ENCODE assay signal across 1 cellular context in the genomic region with DNA sequence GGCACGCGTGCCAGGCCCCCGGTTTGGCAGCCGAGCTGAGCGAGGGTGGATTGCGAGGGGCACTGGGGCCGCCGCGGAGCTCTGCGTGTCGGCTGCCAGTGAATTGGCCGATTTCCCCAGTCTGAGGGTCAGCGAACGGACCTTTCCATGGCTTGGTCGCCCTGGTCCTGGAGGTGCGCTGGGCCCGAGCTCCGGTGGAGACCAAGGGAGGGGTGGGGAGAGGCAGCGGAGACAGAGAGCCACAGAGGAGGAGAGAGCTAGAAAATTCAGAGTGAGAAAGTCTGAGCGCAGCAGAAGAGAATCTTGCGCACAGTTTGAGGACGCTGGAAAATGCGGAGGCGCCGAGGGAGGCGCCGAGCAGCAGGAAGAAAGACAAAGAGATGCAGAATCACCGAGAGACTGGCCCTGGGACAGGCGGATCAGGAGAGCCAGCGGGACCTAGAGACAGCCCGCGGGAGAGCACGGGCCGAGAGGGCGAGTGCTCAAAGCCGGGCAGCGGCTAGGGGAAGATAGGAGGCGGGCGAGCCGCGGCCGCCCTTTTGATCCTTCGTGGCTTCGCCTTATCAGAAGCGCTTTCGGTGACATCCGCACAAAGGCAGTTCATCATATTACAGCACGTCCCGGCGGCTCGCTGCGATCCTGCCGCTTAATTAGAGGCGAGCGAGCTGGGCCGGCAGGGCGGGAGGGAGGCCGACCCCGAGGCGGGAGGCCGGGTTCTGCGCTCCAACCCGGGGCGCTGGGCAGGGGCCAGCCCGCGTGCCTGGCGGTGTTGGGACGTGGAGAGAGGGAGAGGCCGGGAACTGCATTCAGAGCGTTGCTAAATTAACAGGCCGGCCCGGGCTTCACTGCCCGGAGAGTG.
TF ChIP-seq lines count a peak whose summit lies in the region.

No MANE protein-coding gene starts in this region.

TF ChIP-seq in HepG2, 621 proteins besides CTCF, POLR2A, EP300 and RAD21 (continued from another document):
- TF ChIP-seq MAX (IDR thresholded peaks at IDR 0.05): peak; percentile 33; the same call in 1 of the 2 replicates
- TF ChIP-seq LBX2 (CRISPR knock-in tag; IDR thresholded peaks at IDR 0.05; ENCODE audit: borderline replicate concordance): no peak
- TF ChIP-seq KDM5B (CRISPR knock-in tag; IDR thresholded peaks at IDR 0.05; ENCODE audit: borderline replicate concordance): no peak
- no peak for TF ChIP-seq ZNF644 (CRISPR knock-in tag; IDR thresholded peaks at IDR 0.05; ENCODE audit: low read depth)
- TF ChIP-seq, protein P1, sequence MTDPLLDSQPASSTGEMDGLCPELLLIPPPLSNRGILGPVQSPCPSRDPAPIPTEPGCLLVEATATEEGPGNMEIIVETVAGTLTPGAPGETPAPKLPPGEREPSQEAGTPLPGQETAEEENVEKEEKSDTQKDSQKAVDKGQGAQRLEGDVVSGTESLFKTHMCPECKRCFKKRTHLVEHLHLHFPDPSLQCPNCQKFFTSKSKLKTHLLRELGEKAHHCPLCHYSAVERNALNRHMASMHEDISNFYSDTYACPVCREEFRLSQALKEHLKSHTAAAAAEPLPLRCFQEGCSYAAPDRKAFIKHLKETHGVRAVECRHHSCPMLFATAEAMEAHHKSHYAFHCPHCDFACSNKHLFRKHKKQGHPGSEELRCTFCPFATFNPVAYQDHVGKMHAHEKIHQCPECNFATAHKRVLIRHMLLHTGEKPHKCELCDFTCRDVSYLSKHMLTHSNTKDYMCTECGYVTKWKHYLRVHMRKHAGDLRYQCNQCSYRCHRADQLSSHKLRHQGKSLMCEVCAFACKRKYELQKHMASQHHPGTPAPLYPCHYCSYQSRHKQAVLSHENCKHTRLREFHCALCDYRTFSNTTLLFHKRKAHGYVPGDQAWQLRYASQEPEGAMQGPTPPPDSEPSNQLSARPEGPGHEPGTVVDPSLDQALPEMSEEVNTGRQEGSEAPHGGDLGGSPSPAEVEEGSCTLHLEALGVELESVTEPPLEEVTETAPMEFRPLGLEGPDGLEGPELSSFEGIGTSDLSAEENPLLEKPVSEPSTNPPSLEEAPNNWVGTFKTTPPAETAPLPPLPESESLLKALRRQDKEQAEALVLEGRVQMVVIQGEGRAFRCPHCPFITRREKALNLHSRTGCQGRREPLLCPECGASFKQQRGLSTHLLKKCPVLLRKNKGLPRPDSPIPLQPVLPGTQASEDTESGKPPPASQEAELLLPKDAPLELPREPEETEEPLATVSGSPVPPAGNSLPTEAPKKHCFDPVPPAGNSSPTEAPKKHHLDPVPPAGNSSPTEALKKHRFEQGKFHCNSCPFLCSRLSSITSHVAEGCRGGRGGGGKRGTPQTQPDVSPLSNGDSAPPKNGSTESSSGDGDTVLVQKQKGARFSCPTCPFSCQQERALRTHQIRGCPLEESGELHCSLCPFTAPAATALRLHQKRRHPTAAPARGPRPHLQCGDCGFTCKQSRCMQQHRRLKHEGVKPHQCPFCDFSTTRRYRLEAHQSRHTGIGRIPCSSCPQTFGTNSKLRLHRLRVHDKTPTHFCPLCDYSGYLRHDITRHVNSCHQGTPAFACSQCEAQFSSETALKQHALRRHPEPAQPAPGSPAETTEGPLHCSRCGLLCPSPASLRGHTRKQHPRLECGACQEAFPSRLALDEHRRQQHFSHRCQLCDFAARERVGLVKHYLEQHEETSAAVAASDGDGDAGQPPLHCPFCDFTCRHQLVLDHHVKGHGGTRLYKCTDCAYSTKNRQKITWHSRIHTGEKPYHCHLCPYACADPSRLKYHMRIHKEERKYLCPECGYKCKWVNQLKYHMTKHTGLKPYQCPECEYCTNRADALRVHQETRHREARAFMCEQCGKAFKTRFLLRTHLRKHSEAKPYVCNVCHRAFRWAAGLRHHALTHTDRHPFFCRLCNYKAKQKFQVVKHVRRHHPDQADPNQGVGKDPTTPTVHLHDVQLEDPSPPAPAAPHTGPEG (CRISPR knock-in tag; IDR thresholded peaks at IDR 0.05): peak; percentile 71; the same call in 1 of the 2 replicates
- TF ChIP-seq CEBPZ (IDR thresholded peaks at IDR 0.05; ENCODE audit: low read length): no peak
- TF ChIP-seq, protein P2, sequence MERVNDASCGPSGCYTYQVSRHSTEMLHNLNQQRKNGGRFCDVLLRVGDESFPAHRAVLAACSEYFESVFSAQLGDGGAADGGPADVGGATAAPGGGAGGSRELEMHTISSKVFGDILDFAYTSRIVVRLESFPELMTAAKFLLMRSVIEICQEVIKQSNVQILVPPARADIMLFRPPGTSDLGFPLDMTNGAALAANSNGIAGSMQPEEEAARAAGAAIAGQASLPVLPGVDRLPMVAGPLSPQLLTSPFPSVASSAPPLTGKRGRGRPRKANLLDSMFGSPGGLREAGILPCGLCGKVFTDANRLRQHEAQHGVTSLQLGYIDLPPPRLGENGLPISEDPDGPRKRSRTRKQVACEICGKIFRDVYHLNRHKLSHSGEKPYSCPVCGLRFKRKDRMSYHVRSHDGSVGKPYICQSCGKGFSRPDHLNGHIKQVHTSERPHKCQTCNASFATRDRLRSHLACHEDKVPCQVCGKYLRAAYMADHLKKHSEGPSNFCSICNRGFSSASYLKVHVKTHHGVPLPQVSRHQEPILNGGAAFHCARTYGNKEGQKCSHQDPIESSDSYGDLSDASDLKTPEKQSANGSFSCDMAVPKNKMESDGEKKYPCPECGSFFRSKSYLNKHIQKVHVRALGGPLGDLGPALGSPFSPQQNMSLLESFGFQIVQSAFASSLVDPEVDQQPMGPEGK (CRISPR knock-in tag; IDR thresholded peaks at IDR 0.05): peak; percentile 51; the same call in 1 of the 2 replicates
- no peak for TF ChIP-seq CBX2 (IDR thresholded peaks at IDR 0.05; ENCODE audit: low read depth, low read length)
- TF ChIP-seq CBX2 (CRISPR knock-in tag; IDR thresholded peaks at IDR 0.05; ENCODE audit: low read depth): peak; percentile 79
- TF ChIP-seq, protein P3, sequence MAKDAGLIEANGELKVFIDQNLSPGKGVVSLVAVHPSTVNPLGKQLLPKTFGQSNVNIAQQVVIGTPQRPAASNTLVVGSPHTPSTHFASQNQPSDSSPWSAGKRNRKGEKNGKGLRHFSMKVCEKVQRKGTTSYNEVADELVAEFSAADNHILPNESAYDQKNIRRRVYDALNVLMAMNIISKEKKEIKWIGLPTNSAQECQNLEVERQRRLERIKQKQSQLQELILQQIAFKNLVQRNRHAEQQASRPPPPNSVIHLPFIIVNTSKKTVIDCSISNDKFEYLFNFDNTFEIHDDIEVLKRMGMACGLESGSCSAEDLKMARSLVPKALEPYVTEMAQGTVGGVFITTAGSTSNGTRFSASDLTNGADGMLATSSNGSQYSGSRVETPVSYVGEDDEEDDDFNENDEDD (CRISPR knock-in tag; IDR thresholded peaks at IDR 0.05; ENCODE audit: borderline replicate concordance): 0 out of 2 replicates have a peak, but pooled peaks have one; percentile 26
- TF ChIP-seq, protein P4, sequence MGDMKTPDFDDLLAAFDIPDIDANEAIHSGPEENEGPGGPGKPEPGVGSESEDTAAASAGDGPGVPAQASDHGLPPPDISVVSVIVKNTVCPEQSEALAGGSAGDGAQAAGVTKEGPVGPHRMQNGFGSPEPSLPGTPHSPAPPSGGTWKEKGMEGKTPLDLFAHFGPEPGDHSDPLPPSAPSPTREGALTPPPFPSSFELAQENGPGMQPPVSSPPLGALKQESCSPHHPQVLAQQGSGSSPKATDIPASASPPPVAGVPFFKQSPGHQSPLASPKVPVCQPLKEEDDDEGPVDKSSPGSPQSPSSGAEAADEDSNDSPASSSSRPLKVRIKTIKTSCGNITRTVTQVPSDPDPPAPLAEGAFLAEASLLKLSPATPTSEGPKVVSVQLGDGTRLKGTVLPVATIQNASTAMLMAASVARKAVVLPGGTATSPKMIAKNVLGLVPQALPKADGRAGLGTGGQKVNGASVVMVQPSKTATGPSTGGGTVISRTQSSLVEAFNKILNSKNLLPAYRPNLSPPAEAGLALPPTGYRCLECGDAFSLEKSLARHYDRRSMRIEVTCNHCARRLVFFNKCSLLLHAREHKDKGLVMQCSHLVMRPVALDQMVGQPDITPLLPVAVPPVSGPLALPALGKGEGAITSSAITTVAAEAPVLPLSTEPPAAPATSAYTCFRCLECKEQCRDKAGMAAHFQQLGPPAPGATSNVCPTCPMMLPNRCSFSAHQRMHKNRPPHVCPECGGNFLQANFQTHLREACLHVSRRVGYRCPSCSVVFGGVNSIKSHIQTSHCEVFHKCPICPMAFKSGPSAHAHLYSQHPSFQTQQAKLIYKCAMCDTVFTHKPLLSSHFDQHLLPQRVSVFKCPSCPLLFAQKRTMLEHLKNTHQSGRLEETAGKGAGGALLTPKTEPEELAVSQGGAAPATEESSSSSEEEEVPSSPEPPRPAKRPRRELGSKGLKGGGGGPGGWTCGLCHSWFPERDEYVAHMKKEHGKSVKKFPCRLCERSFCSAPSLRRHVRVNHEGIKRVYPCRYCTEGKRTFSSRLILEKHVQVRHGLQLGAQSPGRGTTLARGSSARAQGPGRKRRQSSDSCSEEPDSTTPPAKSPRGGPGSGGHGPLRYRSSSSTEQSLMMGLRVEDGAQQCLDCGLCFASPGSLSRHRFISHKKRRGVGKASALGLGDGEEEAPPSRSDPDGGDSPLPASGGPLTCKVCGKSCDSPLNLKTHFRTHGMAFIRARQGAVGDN (CRISPR knock-in tag; IDR thresholded peaks at IDR 0.05): peak; percentile 56
- peak; percentile 21; the same call in 1 of the 2 replicates for TF ChIP-seq ETV5 (CRISPR knock-in tag; IDR thresholded peaks at IDR 0.05; ENCODE audit: borderline replicate concordance)
- TF ChIP-seq ZNF557 (CRISPR knock-in tag; IDR thresholded peaks at IDR 0.05): no peak
- TF ChIP-seq, protein P5, sequence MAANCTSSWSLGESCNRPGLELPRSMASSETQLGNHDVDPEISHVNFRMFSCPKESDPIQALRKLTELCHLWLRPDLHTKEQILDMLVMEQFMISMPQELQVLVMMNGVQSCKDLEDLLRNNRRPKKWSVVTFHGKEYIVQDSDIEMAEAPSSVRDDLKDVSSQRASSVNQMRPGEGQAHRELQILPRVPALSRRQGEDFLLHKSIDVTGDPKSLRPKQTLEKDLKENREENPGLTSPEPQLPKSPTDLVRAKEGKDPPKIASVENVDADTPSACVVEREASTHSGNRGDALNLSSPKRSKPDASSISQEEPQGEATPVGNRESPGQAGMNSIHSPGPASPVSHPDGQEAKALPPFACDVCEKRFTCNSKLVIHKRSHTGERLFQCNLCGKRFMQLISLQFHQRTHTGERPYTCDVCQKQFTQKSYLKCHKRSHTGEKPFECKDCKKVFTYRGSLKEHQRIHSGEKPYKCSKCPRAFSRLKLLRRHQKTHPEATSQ (CRISPR knock-in tag; IDR thresholded peaks at IDR 0.05; ENCODE audit: borderline replicate concordance): no peak
- TF ChIP-seq ZNF225 (CRISPR knock-in tag; IDR thresholded peaks at IDR 0.05): 0 out of 2 replicates have a peak, but pooled peaks have one; percentile 4
- no peak for TF ChIP-seq SIN3B (IDR thresholded peaks at IDR 0.05; ENCODE audit: low read length)
- no peak for TF ChIP-seq FOXP1 (IDR thresholded peaks at IDR 0.05)
- 0 out of 2 replicates have a peak, but pooled peaks have one; percentile 15 for TF ChIP-seq FOXP1 (CRISPR knock-in tag; IDR thresholded peaks at IDR 0.05)
- TF ChIP-seq NFKB2 (CRISPR knock-in tag; IDR thresholded peaks at IDR 0.05; ENCODE audit: borderline replicate concordance): 0 out of 2 replicates have a peak, but pooled peaks have one; percentile 56
